ENCODE assay signal across 11 cellular contexts in the genomic region with DNA sequence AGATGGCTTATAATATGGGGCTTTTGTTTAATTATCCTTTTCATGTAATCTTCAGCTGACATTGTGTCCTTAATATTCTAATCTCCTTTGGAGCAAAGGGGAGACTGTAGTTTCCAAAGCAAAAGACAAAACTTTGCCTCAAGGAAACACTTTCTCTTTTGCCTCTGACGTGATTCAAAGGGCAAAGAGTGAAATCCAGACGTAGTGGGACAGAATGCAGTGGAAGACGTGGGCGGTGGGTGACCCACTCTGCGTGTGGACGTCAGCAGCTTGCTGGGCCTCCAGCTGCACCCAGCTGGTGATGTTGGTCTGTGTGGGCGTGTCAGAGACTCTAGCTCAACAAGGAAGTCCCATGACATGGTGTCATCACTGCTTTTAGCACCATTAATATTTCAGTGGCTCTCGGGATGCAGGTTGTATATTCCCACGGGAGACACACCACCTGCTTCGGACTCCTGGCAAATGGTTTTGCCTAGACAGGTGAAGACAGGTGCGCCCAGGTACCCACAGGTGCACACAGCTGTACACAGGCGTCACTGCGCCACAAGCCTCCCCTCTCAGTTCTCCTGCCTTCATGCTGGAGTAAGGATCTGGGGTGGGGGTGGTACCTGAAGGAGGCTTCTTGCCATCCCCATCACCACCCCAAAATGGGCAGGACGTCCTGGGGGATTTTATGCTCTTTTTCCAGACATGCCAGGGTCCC.
DNase-seq lines count a peak whose midpoint lies in the region; ATAC-seq, FAIRE-seq and TF ChIP-seq lines count a peak whose summit lies in the region.
"Had no signal": no experiment of that assay in that cellular context is flagged by ENCODE, and none has a peak within 500 bp of the region (broad histone marks: within the 10 kb centered on the region; RNA-seq: fewer than 3 reads in every experiment).

No MANE protein-coding gene starts in this region.

- peaks cover 27% of the 10 kb centered on the region for H4K20me1 ChIP-seq in K562 (replicated peaks; ENCODE audit: control insufficient read depth, insufficient read depth, low read length)

- H3K9me3 ChIP-seq in K562 (replicated peaks; ENCODE audit: control insufficient read depth, insufficient read depth, low read depth, low read length) (no peaks in the 10 kb centered on the region; the same call in 1 of the 2 replicates), ascending aorta (no peaks in the 10 kb centered on the region)
- H3K9me3 ChIP-seq: thoracic aorta had no signal

- no peak overlapping the region for H3K4me2 ChIP-seq in K562 (ENCODE audit: insufficient read depth, low read length)

- H3K79me2 ChIP-seq in K562 (ENCODE audit: control insufficient read depth, insufficient read depth, low read length), result no peaks in the 10 kb centered on the region

- no peaks in the 10 kb centered on the region for H3K36me3 ChIP-seq in K562 (ENCODE audit: control insufficient read depth, insufficient read depth, low read length)
- H3K36me3 ChIP-seq in ascending aorta, result no peaks in the 10 kb centered on the region
- H3K36me3 ChIP-seq: thoracic aorta had no signal

- TF ChIP-seq CTCF in K562 (IDR thresholded peaks at IDR 0.05 in 2 of 3, conservative IDR thresholded peaks at IDR 0.05 in 1 of 3; ENCODE audit: insufficient read depth in 2 of 3, low read depth in 1 of 3, low read length in 3 of 3) (no peak), ascending aorta (IDR thresholded peaks at IDR 0.05) (no peak)

- TF ChIP-seq RAD21 in K562 (CRISPR knock-in tag; conservative IDR thresholded peaks at IDR 0.05 in 1 of 2, IDR thresholded peaks at IDR 0.05 in 1 of 2), result no peak

- DNase-seq in A172 (ENCODE audit: low spot score) (peak; percentile 21), H4 (ENCODE audit: low spot score) (peak; percentile 58), K562 (ENCODE audit: extremely low read depth in 1 of 4, low spot score in 3 of 4) (no peak), left kidney (ENCODE audit: low read depth, low spot score) (peak; percentile 87), ascending aorta (ENCODE audit: low spot score in 2 of 2) (no peak)
- DNase-seq: DND-41, mesendoderm had no signal

- no peaks in the 10 kb centered on the region for H3K4me1 ChIP-seq in K562 (replicated peaks in 1 of 2; ENCODE audit: control insufficient read depth in 2 of 2, insufficient read depth in 2 of 2, low read length in 2 of 2)
- H3K4me1 ChIP-seq in ascending aorta, result no peaks in the 10 kb centered on the region

- FAIRE-seq in K562 (lab: Jason Lieb, UNC), result no peak

- WGBS in K562 (ENCODE audit: insufficient coverage, low coverage, missing lambda C conversion rate), result 1% methylated on average over 14 of the region's 14 CpGs

- intact Hi-C loops in K562 (cut with micrococcal nuclease) (no loop called here), ascending aorta (cut with DNase I) (no loop called here)

- no peak overlapping the region for H2AFZ ChIP-seq in K562 (ENCODE audit: low read depth, low read length)

- CTCF ChIA-PET in K562 (lab: Yijun Ruan, JAX; ENCODE audit: low intra/inter-chr PET ratio), result interaction anchor here (0.6 kb wide), 1 partner anchor 84 kb away, joined by 3 read pairs; no protein-coding TSS in a partner anchor

- BruUV-seq in K562 (replicated peaks; lab: Mats Ljungman, UMichigan), result no TSS peak

- H3K4me3 ChIP-seq in K562 (no peak overlapping the region), ascending aorta (no peak overlapping the region)
- H3K4me3 ChIP-seq: thoracic aorta had no signal

- no peak overlapping the region for H3K27ac ChIP-seq in K562 (ENCODE audit: extremely low read depth, low read depth, low read length)
- no peak overlapping the region for H3K27ac ChIP-seq in ascending aorta
- H3K27ac ChIP-seq: thoracic aorta had no signal

- ATAC-seq in K562 (no peak), HG03159 (IDR thresholded peaks at IDR 0.05; ENCODE audit: unreplicated experiment) (no peak), HG02759 (IDR thresholded peaks at IDR 0.05; ENCODE audit: unreplicated experiment) (no peak), HG03439 (IDR thresholded peaks at IDR 0.05; ENCODE audit: unreplicated experiment) (no peak)

- H3K9me1 ChIP-seq in K562 (ENCODE audit: control insufficient read depth, insufficient read depth, low read length), result no peaks in the 10 kb centered on the region

- H3K9ac ChIP-seq in K562 (ENCODE audit: insufficient read depth in 1 of 2, low read depth in 2 of 2, low read length in 2 of 2), result no peak overlapping the region

- TF ChIP-seq POLR2A in K562 (conservative IDR thresholded peaks at IDR 0.05), result no peak

- H3K27me3 ChIP-seq in K562 (ENCODE audit: control insufficient read depth in 2 of 2, insufficient read depth in 2 of 2, low read length in 2 of 2), result peaks cover 19 to 85% of the 10 kb centered on the region in 2 experiments
- no peaks in the 10 kb centered on the region for H3K27me3 ChIP-seq in ascending aorta

- POLR2A ChIA-PET in K562 (lab: Yijun Ruan, JAX), result interaction anchor here (1.2 kb wide), 1 partner anchor 11 kb away, joined by 4 read pairs; no protein-coding TSS in a partner anchor

- in situ Hi-C loops in K562 (cut with MboI), result no loop called here

- no peak for TF ChIP-seq EP300 in K562 (IDR thresholded peaks at IDR 0.05; ENCODE audit: low read length)

TF ChIP-seq in K562, 482 proteins besides CTCF, POLR2A, EP300 and RAD21:
- peak; percentile 62 for TF ChIP-seq EGR1 (conservative IDR thresholded peaks at IDR 0.05)
- TF ChIP-seq, protein P1, sequence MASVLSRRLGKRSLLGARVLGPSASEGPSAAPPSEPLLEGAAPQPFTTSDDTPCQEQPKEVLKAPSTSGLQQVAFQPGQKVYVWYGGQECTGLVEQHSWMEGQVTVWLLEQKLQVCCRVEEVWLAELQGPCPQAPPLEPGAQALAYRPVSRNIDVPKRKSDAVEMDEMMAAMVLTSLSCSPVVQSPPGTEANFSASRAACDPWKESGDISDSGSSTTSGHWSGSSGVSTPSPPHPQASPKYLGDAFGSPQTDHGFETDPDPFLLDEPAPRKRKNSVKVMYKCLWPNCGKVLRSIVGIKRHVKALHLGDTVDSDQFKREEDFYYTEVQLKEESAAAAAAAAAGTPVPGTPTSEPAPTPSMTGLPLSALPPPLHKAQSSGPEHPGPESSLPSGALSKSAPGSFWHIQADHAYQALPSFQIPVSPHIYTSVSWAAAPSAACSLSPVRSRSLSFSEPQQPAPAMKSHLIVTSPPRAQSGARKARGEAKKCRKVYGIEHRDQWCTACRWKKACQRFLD (CRISPR knock-in tag; IDR thresholded peaks at IDR 0.05), result no peak

Comparison
In these comparisons a context has a peak if more than half of its experiments do, and no peak if none do; other contexts are left out.
1. DNase-seq: peak in A172 (single experiment), H4 (single experiment) and left kidney (single experiment); none in K562 (0 of 4) and ascending aorta (0 of 2).